In the genomic region with DNA sequence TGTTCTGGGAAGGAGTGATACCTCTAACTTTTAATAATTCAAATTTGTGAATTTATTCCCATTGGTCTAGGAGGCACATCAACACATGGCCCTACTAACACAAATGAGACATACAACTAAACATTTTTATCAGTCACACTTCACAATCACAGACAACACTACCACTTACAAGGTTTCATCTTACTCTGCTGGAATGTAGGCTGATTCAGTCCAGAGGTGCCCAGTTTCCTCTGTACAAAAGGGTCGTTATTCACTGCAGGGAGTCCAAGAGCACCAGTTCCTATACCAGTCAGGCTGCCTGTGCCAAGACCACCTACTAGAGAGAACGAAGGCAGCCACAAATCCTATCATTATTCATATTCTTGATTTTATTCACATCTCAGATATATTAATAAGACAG, we compare ENCODE assay signal across 29 cellular contexts. TPM values are rescaled to one million over a fixed set of nuclear protein-coding genes. Genes with fewer than 3 reads are reported as not detected.
DNase-seq lines count a peak whose midpoint lies in the region; ATAC-seq and TF ChIP-seq lines count a peak whose summit lies in the region.
"Had no signal": no experiment of that assay in that cellular context is flagged by ENCODE, and none has a peak within 500 bp of the region (broad histone marks: within the 10 kb centered on the region; RNA-seq: fewer than 3 reads in every experiment).

No MANE protein-coding gene starts in this region.

- H4K20me1 ChIP-seq in MM.1S (ENCODE audit: insufficient read depth, low read length), result no peaks in the 10 kb centered on the region

- no peaks in the 10 kb centered on the region for H3K27me3 Mint-ChIP-seq in activated T-cell treated with anti-CD3 and anti-CD28 coated beads, Interleukin-2, amount 50 U/mL, for 24 hours
- no peaks in the 10 kb centered on the region for H3K27me3 Mint-ChIP-seq in activated T-cell treated with anti-CD3 and anti-CD28 coated beads, Interleukin-2, amount 50 U/mL, for 4 hours (ENCODE audit: low read depth)
- H3K27me3 Mint-ChIP-seq in activated CD8-positive, alpha-beta memory T cell treated with anti-CD3 and anti-CD28 coated beads, Interleukin-2, amount 10 ng/mL, durations not matched to agents 7 days and 5 days, result no peaks in the 10 kb centered on the region
- no peaks in the 10 kb centered on the region for H3K27me3 Mint-ChIP-seq in endodermal cell (ENCODE audit: insufficient read depth)
- H3K27me3 Mint-ChIP-seq: activated naive CD8-positive, alpha-beta T cell; CD4-positive, CD25-positive, alpha-beta regulatory T cell; progenitor cell of endocrine pancreas had no signal

- H3K27ac ChIP-seq in MM.1S (ENCODE audit: low read length) (no peak overlapping the region), endodermal cell (ENCODE audit: low read depth, low read length) (no peak overlapping the region)
- H3K27ac ChIP-seq: 22Rv1, ascending aorta, foreskin keratinocyte, HL-60, PC-9, stomach, tibial artery had no signal

- H3K9me3 ChIP-seq in adipocyte (ENCODE audit: control insufficient read depth, low read length), result no peaks in the 10 kb centered on the region
- no peaks in the 10 kb centered on the region for H3K9me3 ChIP-seq in MM.1S (replicated peaks; ENCODE audit: insufficient read depth, low read length)
- no peaks in the 10 kb centered on the region for H3K9me3 ChIP-seq in endodermal cell (ENCODE audit: control insufficient read depth, low read length)
- H3K9me3 ChIP-seq: ascending aorta, stomach, tibial artery had no signal

- no peak overlapping the region for H3K9ac ChIP-seq in adipocyte (ENCODE audit: low read length)
- H3K9ac ChIP-seq in MM.1S (ENCODE audit: low read length), result no peak overlapping the region
- H3K9ac ChIP-seq in endodermal cell (ENCODE audit: extremely low read depth, low read length, poor library complexity, severe bottlenecking), result no peak overlapping the region

- H3K4me3 ChIP-seq in adipocyte (ENCODE audit: low read length) (no peak overlapping the region), MM.1S (ENCODE audit: low read length) (no peak overlapping the region), endodermal cell (ENCODE audit: low read length) (no peak overlapping the region)
- H3K4me3 ChIP-seq: ascending aorta, PC-9, stomach, tibial artery had no signal

- H2AFZ ChIP-seq in MM.1S (ENCODE audit: low read length), result no peak overlapping the region
- H2AFZ ChIP-seq: PC-9 had no signal

- peaks cover 1% of the 10 kb centered on the region for H3K4me1 Mint-ChIP-seq in activated T-cell treated with anti-CD3 and anti-CD28 coated beads, Interleukin-2, amount 50 U/mL, for 24 hours (ENCODE audit: low read depth)
- no peaks in the 10 kb centered on the region for H3K4me1 Mint-ChIP-seq in activated T-cell treated with anti-CD3 and anti-CD28 coated beads, Interleukin-2, amount 50 U/mL, for 4 hours (ENCODE audit: low read depth)
- no peaks in the 10 kb centered on the region for H3K4me1 Mint-ChIP-seq in activated CD8-positive, alpha-beta memory T cell treated with anti-CD3 and anti-CD28 coated beads, Interleukin-2, amount 10 ng/mL, durations not matched to agents 7 days and 5 days
- no peaks in the 10 kb centered on the region for H3K4me1 Mint-ChIP-seq in endodermal cell

- no peaks in the 10 kb centered on the region for H3K9me2 ChIP-seq in MM.1S (replicated peaks; ENCODE audit: insufficient read depth, low read length)

- no peak for TF ChIP-seq CTCF in MM.1S (IDR thresholded peaks at IDR 0.05; ENCODE audit: low read length)
- no peak for TF ChIP-seq CTCF in endodermal cell (conservative IDR thresholded peaks at IDR 0.05)

- no peak for DNase-seq in activated T-cell treated with anti-CD3 and anti-CD28 coated beads, Interleukin-2, amount 50 U/mL, for 24 hours
- DNase-seq in activated T-cell treated with anti-CD3 and anti-CD28 coated beads, Interleukin-2, amount 50 U/mL, for 4 hours, result no peak
- DNase-seq in ELR (ENCODE audit: low read depth) (peak; percentile 6), adipocyte (ENCODE audit: low read depth) (peak; percentile 19), kidney tubule cell (ENCODE audit: low spot score) (peak; percentile 3), MM.1S (no peak), endodermal cell (no peak)
- DNase-seq in activated CD8-positive, alpha-beta memory T cell treated with anti-CD3 and anti-CD28 coated beads, Interleukin-2, amount 10 ng/mL, durations not matched to agents 7 days and 5 days, result no peak
- DNase-seq: activated CD4-positive, alpha-beta T cell treated with anti-CD3 and anti-CD28 coated beads, Interleukin-2, amount 50 U/mL, for 1 hour; CD4-positive, CD25-positive, alpha-beta regulatory T cell; effector CD8-positive, alpha-beta T cell; foreskin keratinocyte; left cardiac atrium; NCI-H1092 treated with DMSO at 0.1 percent for 48 hours; NCI-H187; NCI-H2171 treated with DMSO at 0.1 percent for 48 hours; NCI-H524; PC-9; SHP77 treated with DMSO at 0.1 percent for 48 hours; stomach; T1000; tibial artery had no signal

- peaks cover 99% of the 10 kb centered on the region for H3K36me3 Mint-ChIP-seq in activated T-cell treated with anti-CD3 and anti-CD28 coated beads, Interleukin-2, amount 50 U/mL, for 24 hours (ENCODE audit: low read depth)
- peaks cover 39% of the 10 kb centered on the region for H3K36me3 Mint-ChIP-seq in activated T-cell treated with anti-CD3 and anti-CD28 coated beads, Interleukin-2, amount 50 U/mL, for 4 hours (ENCODE audit: insufficient read depth)
- peaks cover 37% of the 10 kb centered on the region for H3K36me3 Mint-ChIP-seq in activated CD8-positive, alpha-beta memory T cell treated with anti-CD3 and anti-CD28 coated beads, Interleukin-2, amount 10 ng/mL, durations not matched to agents 7 days and 5 days
- H3K36me3 Mint-ChIP-seq in endodermal cell (ENCODE audit: low read depth), result peaks cover 63% of the 10 kb centered on the region

- CTCF ChIA-PET in activated CD8-positive, alpha-beta memory T cell treated with anti-CD3 and anti-CD28 coated beads, Interleukin-2, amount 10 ng/mL, durations not matched to agents 7 days and 5 days (lab: Charles Lee), result no interaction called here

- H3F3A ChIP-seq in MM.1S (ENCODE audit: insufficient read depth, low read length), result no peaks in the 10 kb centered on the region

- no peaks in the 10 kb centered on the region for H3K27me3 ChIP-seq in adipocyte (replicated peaks; ENCODE audit: control insufficient read depth, insufficient read depth, low read length)
- no peaks in the 10 kb centered on the region for H3K27me3 ChIP-seq in MM.1S (replicated peaks; ENCODE audit: insufficient read depth, low read length)
- H3K27me3 ChIP-seq in endodermal cell (ENCODE audit: control insufficient read depth, insufficient read depth, low read length, poor library complexity, severe bottlenecking), result no peaks in the 10 kb centered on the region
- H3K27me3 ChIP-seq: ascending aorta, foreskin keratinocyte, stomach, tibial artery had no signal

- H3K4me3 Mint-ChIP-seq in activated T-cell treated with anti-CD3 and anti-CD28 coated beads, Interleukin-2, amount 50 U/mL, for 24 hours, result no peak overlapping the region
- H3K4me3 Mint-ChIP-seq in activated T-cell treated with anti-CD3 and anti-CD28 coated beads, Interleukin-2, amount 50 U/mL, for 4 hours, result no peak overlapping the region
- H3K4me3 Mint-ChIP-seq in activated CD8-positive, alpha-beta memory T cell treated with anti-CD3 and anti-CD28 coated beads, Interleukin-2, amount 10 ng/mL, durations not matched to agents 7 days and 5 days, result no peak overlapping the region
- H3K4me3 Mint-ChIP-seq in endodermal cell, result no peak overlapping the region
- H3K4me3 Mint-ChIP-seq: activated naive CD8-positive, alpha-beta T cell; activated T-helper 1 cell treated with anti-CD3 and anti-CD28 coated beads, Interleukin-12 subunit alpha, Interleukin-12 subunit beta, Interleukin-2, Interleukin-4 antibody, amounts not matched to agents 30 ng/mL and 10 ng/mL and 1 ng/mL, durations not matched to agents 14 hours and 24 hours and 36 hours; CD4-positive, CD25-positive, alpha-beta regulatory T cell had no signal

- peaks cover 92% of the 10 kb centered on the region for H3K36me3 ChIP-seq in adipocyte (ENCODE audit: control insufficient read depth, insufficient read depth, low read length, severe bottlenecking)
- H3K36me3 ChIP-seq in MM.1S (replicated peaks; ENCODE audit: insufficient read depth, low read length), result peaks cover 19% of the 10 kb centered on the region; the same call in 1 of the 2 replicates
- peaks cover 94% of the 10 kb centered on the region for H3K36me3 ChIP-seq in endodermal cell (ENCODE audit: control insufficient read depth, insufficient read depth, low read length)

- H3K4me1 ChIP-seq in adipocyte (ENCODE audit: control insufficient read depth, insufficient read depth, low read length), result no peaks in the 10 kb centered on the region
- H3K4me1 ChIP-seq in MM.1S (ENCODE audit: low read length), result no peaks in the 10 kb centered on the region
- H3K4me1 ChIP-seq in endodermal cell (ENCODE audit: control insufficient read depth, insufficient read depth, low read length), result no peaks in the 10 kb centered on the region
- H3K4me1 ChIP-seq: ascending aorta, foreskin keratinocyte, stomach, tibial artery had no signal

- no peaks in the 10 kb centered on the region for H3K9me3 Mint-ChIP-seq in activated T-cell treated with anti-CD3 and anti-CD28 coated beads, Interleukin-2, amount 50 U/mL, for 24 hours
- no peaks in the 10 kb centered on the region for H3K9me3 Mint-ChIP-seq in activated T-cell treated with anti-CD3 and anti-CD28 coated beads, Interleukin-2, amount 50 U/mL, for 4 hours
- no peaks in the 10 kb centered on the region for H3K9me3 Mint-ChIP-seq in activated CD8-positive, alpha-beta memory T cell treated with anti-CD3 and anti-CD28 coated beads, Interleukin-2, amount 10 ng/mL, durations not matched to agents 7 days and 5 days (ENCODE audit: low read depth)
- no peaks in the 10 kb centered on the region for H3K9me3 Mint-ChIP-seq in endodermal cell
- H3K9me3 Mint-ChIP-seq: activated T-helper 1 cell treated with anti-CD3 and anti-CD28 coated beads, Interleukin-12 subunit alpha, Interleukin-12 subunit beta, Interleukin-2, Interleukin-4 antibody, amounts not matched to agents 30 ng/mL and 10 ng/mL and 1 ng/mL, durations not matched to agents 14 hours and 24 hours and 36 hours; CD4-positive, CD25-positive, alpha-beta regulatory T cell had no signal

- peak overlapping the region; percentile 53 for H3K27ac Mint-ChIP-seq in activated T-cell treated with anti-CD3 and anti-CD28 coated beads, Interleukin-2, amount 50 U/mL, for 24 hours
- no peak overlapping the region for H3K27ac Mint-ChIP-seq in activated CD8-positive, alpha-beta memory T cell treated with anti-CD3 and anti-CD28 coated beads, Interleukin-2, amount 10 ng/mL, durations not matched to agents 7 days and 5 days
- no peak overlapping the region for H3K27ac Mint-ChIP-seq in endodermal cell
- H3K27ac Mint-ChIP-seq: activated naive CD8-positive, alpha-beta T cell; activated T-helper 1 cell treated with anti-CD3 and anti-CD28 coated beads, Interleukin-12 subunit alpha, Interleukin-12 subunit beta, Interleukin-2, Interleukin-4 antibody, amounts not matched to agents 30 ng/mL and 10 ng/mL and 1 ng/mL, durations not matched to agents 14 hours and 24 hours and 36 hours had no signal

- 84 to 88% methylated on average over 1 to 2 of the region's 2 CpGs for WGBS in endodermal cell (ENCODE audit: insufficient coverage in 1 of 2, insufficient read length in 1 of 2), 2 experiments

- H3K79me2 ChIP-seq in MM.1S (ENCODE audit: low read length), result peaks cover 38% of the 10 kb centered on the region

- no peak for ATAC-seq in activated T-cell treated with anti-CD3 and anti-CD28 coated beads, Interleukin-2, amount 50 U/mL, for 4 hours
- no peak for ATAC-seq in activated CD8-positive, alpha-beta memory T cell treated with anti-CD3 and anti-CD28 coated beads, Interleukin-2, amount 10 ng/mL, durations not matched to agents 7 days and 5 days
- ATAC-seq: esophagus mucosa, foreskin keratinocyte had no signal

- H3K4me2 ChIP-seq in MM.1S (ENCODE audit: low read depth, low read length), result no peak overlapping the region
- H3K4me2 ChIP-seq: PC-9 had no signal

RNA-seq across cellular contexts. Expression of a gene that starts 41.4 kb away (rescaled TPM):
- total RNA-seq in activated T-cell treated with anti-CD3 and anti-CD28 coated beads, Interleukin-2, amount 50 U/mL, for 4 hours, result 10 to 100 TPM; 31.7 to 36.5 (median 33.3) TPM
- 10 to 100 TPM; 12.6 to 17.8 TPM for total RNA-seq in activated CD8-positive, alpha-beta memory T cell treated with anti-CD3 and anti-CD28 coated beads, Interleukin-2, amount 10 ng/mL, durations not matched to agents 7 days and 5 days
- total RNA-seq in endodermal cell, result 10 to 100 TPM; 37.2 to 42.3 TPM
- polyA plus RNA-seq in endodermal cell (2013, experiment 1 of 2), result 26.0 TPM
- 21.5 TPM for polyA plus RNA-seq in endodermal cell (2013, experiment 2 of 2)

RNA-seq across cellular contexts. Expression of a gene that starts 56.7 kb away (rescaled TPM):
- total RNA-seq in activated T-cell treated with anti-CD3 and anti-CD28 coated beads, Interleukin-2, amount 50 U/mL, for 4 hours, result under 1 TPM; 0.54 to 0.91 (median 0.84) TPM
- total RNA-seq in activated CD8-positive, alpha-beta memory T cell treated with anti-CD3 and anti-CD28 coated beads, Interleukin-2, amount 10 ng/mL, durations not matched to agents 7 days and 5 days, result 1 to 10 TPM; 1.6 to 2.5 TPM
- total RNA-seq in endodermal cell, result 10 to 100 TPM; 81.9 to 95.9 TPM
- 76.8 TPM for polyA plus RNA-seq in endodermal cell (2013, experiment 1 of 2)
- polyA plus RNA-seq in endodermal cell (2013, experiment 2 of 2), result 71.1 TPM

Comparison
In these comparisons a context has a peak if more than half of its experiments do, and no peak if none do; other contexts are left out.
1. DNase-seq: peak in ELR (single experiment), adipocyte (single experiment) and kidney tubule cell (single experiment); none in activated T-cell treated with anti-CD3 and anti-CD28 coated beads, Interleukin-2, amount 50 U/mL, for 24 hours (single experiment), activated T-cell treated with anti-CD3 and anti-CD28 coated beads, Interleukin-2, amount 50 U/mL, for 4 hours (single experiment), activated CD8-positive, alpha-beta memory T cell treated with anti-CD3 and anti-CD28 coated beads, Interleukin-2, amount 10 ng/mL, durations not matched to agents 7 days and 5 days (single experiment), MM.1S (single experiment) and endodermal cell (single experiment).
2. RNA of a gene that starts 56.7 kb away (total RNA-seq): 81.9 to 95.9 TPM in endodermal cell; 1.6 to 2.5 TPM in activated CD8-positive, alpha-beta memory T cell treated with anti-CD3 and anti-CD28 coated beads, Interleukin-2, amount 10 ng/mL, durations not matched to agents 7 days and 5 days and 0.54 to 0.91 TPM in activated T-cell treated with anti-CD3 and anti-CD28 coated beads, Interleukin-2, amount 50 U/mL, for 4 hours; every median in the first group is over 10 times any median in the second.